14 cellular contexts compared by ENCODE assay signal in the genomic region with DNA sequence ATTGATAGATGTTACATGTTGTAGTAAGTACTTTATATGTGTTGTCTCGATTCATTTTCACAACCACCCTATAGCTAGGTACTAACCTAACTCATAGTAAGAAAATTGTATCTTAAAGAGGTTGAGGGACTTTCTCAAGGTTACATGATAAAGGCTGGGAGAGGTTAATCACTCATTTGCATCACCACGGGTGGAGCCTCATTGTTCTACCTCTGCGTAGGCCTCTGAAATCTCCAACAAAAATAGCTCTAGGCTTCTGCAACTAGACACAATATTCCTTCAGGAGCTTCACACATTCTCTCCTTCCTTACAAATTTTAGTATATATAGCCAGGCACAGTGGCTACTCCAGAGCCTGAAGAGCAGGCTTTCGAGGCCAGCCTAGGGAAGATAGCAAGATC.
DNase-seq lines count a peak whose midpoint lies in the region; TF ChIP-seq lines count a peak whose summit lies in the region.
"Had no signal": no experiment of that assay in that cellular context is flagged by ENCODE, and none has a peak within 500 bp of the region (broad histone marks: within the 10 kb centered on the region; RNA-seq: fewer than 3 reads in every experiment).

No MANE protein-coding gene starts in this region.

- no peak overlapping the region for H2BK12ac ChIP-seq in H9 (ENCODE audit: insufficient read length, low read depth, low read length)

- no peak overlapping the region for H4K91ac ChIP-seq in H9 (ENCODE audit: insufficient read length, low read depth, low read length)

- no peak overlapping the region for H4K8ac ChIP-seq in H9 (replicated peaks; ENCODE audit: insufficient read length, low read depth, low read length)

- H3K14ac ChIP-seq in H9 (ENCODE audit: insufficient read depth, low read length), result no peak overlapping the region

- H3K23me2 ChIP-seq in H9 (ENCODE audit: insufficient read length, low read depth, low read length, poor library complexity, severe bottlenecking), result no peaks in the 10 kb centered on the region

- no peak overlapping the region for H3K56ac ChIP-seq in H9 (ENCODE audit: insufficient read length, low read depth, low read length)

- H3K27ac Mint-ChIP-seq in H9, result peak overlapping the region; percentile 55 to 87 (median 78); a peak in 4 of 7 replicates
- H3K27ac Mint-ChIP-seq: CD4-positive, alpha-beta memory T cell had no signal

- H3K4me2 ChIP-seq in H9 (ENCODE audit: insufficient read depth, insufficient read length, low read length), result no peak overlapping the region

- DNase-seq in H9 (no peak), NT2/D1 (ENCODE audit: low read depth, low spot score) (peak; percentile 35), NCI-H1417 (lab: John Stamatoyannopoulos, UW) (no peak), NCI-H2029 treated with DMSO at 0.1 percent for 48 hours (lab: John Stamatoyannopoulos, UW) (no peak), HuH-7.5 (ENCODE audit: low spot score) (no peak)
- DNase-seq: C1 segment of cervical spinal cord; Calu3; CD4-positive, alpha-beta memory T cell; COR-L47; DMS53; DMS79 treated with DMSO at 0.1 percent for 48 hours; GF-D8; GOT3 had no signal

- H2AFZ ChIP-seq in H9 (ENCODE audit: low read length), result no peak overlapping the region

- H3K79me1 ChIP-seq in H9 (ENCODE audit: insufficient read depth, low read depth, low read length, poor library complexity, severe bottlenecking), result no peaks in the 10 kb centered on the region

- H3K36me3 Mint-ChIP-seq in H9 (ENCODE audit: insufficient read depth in 1 of 3, low read depth in 3 of 3), result no peaks in the 10 kb centered on the region
- H3K36me3 Mint-ChIP-seq: CD4-positive, alpha-beta memory T cell had no signal

- no peaks in the 10 kb centered on the region for H3K9me3 Mint-ChIP-seq in H9

- H3K4me3 Mint-ChIP-seq in H9, result no peak overlapping the region
- H3K4me3 Mint-ChIP-seq: CD4-positive, alpha-beta memory T cell had no signal

- H4K5ac ChIP-seq in H9 (ENCODE audit: insufficient read length, low read depth, low read length), result no peak overlapping the region

- H3K9me3 ChIP-seq in H9 (ENCODE audit: control insufficient read depth, low read depth, low read length), result no peaks in the 10 kb centered on the region
- no peaks in the 10 kb centered on the region for H3K9me3 ChIP-seq in NT2/D1 (ENCODE audit: insufficient read depth, low read length)
- H3K9me3 ChIP-seq in iPS-18a (ENCODE audit: control insufficient read depth, low read depth, low read length), result no peaks in the 10 kb centered on the region

- H3K9ac ChIP-seq in H9 (ENCODE audit: extremely low read depth, insufficient read length, low read length), result no peak overlapping the region
- no peak overlapping the region for H3K9ac ChIP-seq in NT2/D1 (ENCODE audit: insufficient read length, low read depth)
- no peak overlapping the region for H3K9ac ChIP-seq in iPS-18a (ENCODE audit: low read length)

- H4K20me1 ChIP-seq in H9 (ENCODE audit: control insufficient read depth, insufficient read depth, insufficient read length), result no peaks in the 10 kb centered on the region

- H3K27ac ChIP-seq in H9 (ENCODE audit: insufficient read length, low read depth, low read length), result no peak overlapping the region
- no peak overlapping the region for H3K27ac ChIP-seq in iPS-18a (ENCODE audit: low read length)

- H3T11ph ChIP-seq in H9 (ENCODE audit: low read length), result no peak overlapping the region

- H3K4me1 ChIP-seq in H9 (ENCODE audit: insufficient read depth, low read length), result no peaks in the 10 kb centered on the region; the same call in 1 of the 2 replicates
- no peaks in the 10 kb centered on the region for H3K4me1 ChIP-seq in NT2/D1 (ENCODE audit: insufficient read depth, insufficient read length)
- H3K4me1 ChIP-seq in iPS-18a (ENCODE audit: control insufficient read depth, low read depth, low read length), result peaks cover 8% of the 10 kb centered on the region

- no peak overlapping the region for H3K18ac ChIP-seq in H9 (ENCODE audit: insufficient read length, low read depth, low read length)

- no peak overlapping the region for H3K4me3 ChIP-seq in NT2/D1 (ENCODE audit: insufficient read length, low read depth)
- H3K4me3 ChIP-seq in iPS-18a (ENCODE audit: low read length), result peak overlapping the region; percentile 17

- no peak overlapping the region for H2AK5ac ChIP-seq in H9 (ENCODE audit: insufficient read length, low read length)

- H3K36me3 ChIP-seq in NT2/D1 (ENCODE audit: insufficient read depth, insufficient read length, low read length), result no peaks in the 10 kb centered on the region
- H3K36me3 ChIP-seq in iPS-18a (ENCODE audit: control insufficient read depth, low read depth, low read length), result no peaks in the 10 kb centered on the region

- no peak overlapping the region for H2BK15ac ChIP-seq in H9 (ENCODE audit: low read depth, low read length)

- H3K23ac ChIP-seq in H9 (ENCODE audit: insufficient read length, low read depth, low read length), result no peak overlapping the region

- no peaks in the 10 kb centered on the region for H3K27me3 ChIP-seq in H9 (ENCODE audit: insufficient read depth, low read length)
- no peaks in the 10 kb centered on the region for H3K27me3 ChIP-seq in NT2/D1 (ENCODE audit: insufficient read depth, insufficient read length)
- no peaks in the 10 kb centered on the region for H3K27me3 ChIP-seq in iPS-18a (ENCODE audit: control insufficient read depth, insufficient read depth, low read length)

- no peak for TF ChIP-seq CTCF in H9 (conservative IDR thresholded peaks at IDR 0.05)

- H3K79me2 ChIP-seq in H9 (ENCODE audit: insufficient read depth, low read length), result no peaks in the 10 kb centered on the region

- H3K27me3 Mint-ChIP-seq in H9 (ENCODE audit: low read depth), result peaks cover 6% of the 10 kb centered on the region; the same call in 1 of the 2 replicates
- H3K27me3 Mint-ChIP-seq: CD4-positive, alpha-beta memory T cell had no signal

- no CpG with 5 or more reads among the region's 4 CpGs for WGBS in H9 (ENCODE audit: extremely low coverage, insufficient read length, low lambda C conversion rate)

- H3K4ac ChIP-seq in H9 (ENCODE audit: low read depth, low read length), result no peak overlapping the region

- no peak overlapping the region for H2BK5ac ChIP-seq in H9 (ENCODE audit: insufficient read length, low read length)

- peaks cover 7% of the 10 kb centered on the region in 2 experiments for H3K4me1 Mint-ChIP-seq in H9
- H3K4me1 Mint-ChIP-seq: CD4-positive, alpha-beta memory T cell had no signal

- H2BK20ac ChIP-seq in H9 (ENCODE audit: low read depth, low read length, poor library complexity, severe bottlenecking), result no peak overlapping the region

- H2BK120ac ChIP-seq in H9 (ENCODE audit: low read depth, low read length, poor library complexity, severe bottlenecking), result no peak overlapping the region
